ENCODE assay signal across 10 cellular contexts in the genomic region with DNA sequence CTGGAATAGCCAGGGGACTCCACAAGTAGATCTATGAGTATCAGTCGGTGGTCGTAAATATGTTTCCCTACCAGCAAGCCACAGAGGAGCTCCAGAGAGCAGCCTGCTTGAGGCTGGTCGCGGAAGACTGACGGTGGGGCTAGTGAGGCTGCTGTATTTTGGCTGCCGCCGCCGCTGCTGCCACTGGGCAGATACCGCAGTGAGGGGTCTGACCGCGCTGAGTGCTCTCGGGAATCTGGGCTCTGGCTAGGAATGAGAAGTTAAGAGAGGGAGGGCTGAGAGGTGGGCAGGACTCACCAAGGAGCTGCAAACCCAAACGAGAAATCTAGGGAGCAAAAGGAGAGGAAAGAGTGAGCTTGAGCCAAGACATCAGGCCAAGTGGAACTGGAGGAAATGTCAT. TPM values are rescaled to one million over a fixed set of nuclear protein-coding genes. Genes with fewer than 3 reads are reported as not detected.
DNase-seq lines count a peak whose midpoint lies in the region; ATAC-seq, FAIRE-seq and TF ChIP-seq lines count a peak whose summit lies in the region.
"Had no signal": no experiment of that assay in that cellular context is flagged by ENCODE, and none has a peak within 500 bp of the region (broad histone marks: within the 10 kb centered on the region; RNA-seq: fewer than 3 reads in every experiment).

Gene EXOC1L, plus strand, starts transcription at position 157 of the 400 bp plus-strand sequence. Its CDS starts 237 bp downstream, at position 394.

- peaks cover 20% of the 10 kb centered on the region for H3K27me3 ChIP-seq in gastroesophageal sphincter
- H3K27me3 ChIP-seq: body of pancreas had no signal

- ATAC-seq in T-helper 17 cell = no peak
- peak; percentile 39 for ATAC-seq in gastroesophageal sphincter
- no peak for ATAC-seq in GM18505 (IDR thresholded peaks at IDR 0.05; ENCODE audit: unreplicated experiment)
- ATAC-seq: body of pancreas had no signal

- FAIRE-seq in H54 (lab: Jason Lieb, UNC) = no peak

- H3K36me3 ChIP-seq in gastroesophageal sphincter = no peaks in the 10 kb centered on the region

- H3K27me3 Mint-ChIP-seq in T-helper 17 cell (peaks cover 31% of the 10 kb centered on the region), progenitor cell of endocrine pancreas (peaks cover 20% of the 10 kb centered on the region)

- TF ChIP-seq CTCF in gastroesophageal sphincter (IDR thresholded peaks at IDR 0.05) (no peak), progenitor cell of endocrine pancreas (IDR thresholded peaks at IDR 0.05; ENCODE audit: unreplicated experiment) (no peak)

- H3K4me1 ChIP-seq in gastroesophageal sphincter = peaks cover 0 to 6% (median 0%) of the 10 kb centered on the region in 3 donors
- H3K4me1 ChIP-seq: body of pancreas had no signal

- peak within 1 kb of the TSS in 1 of 2 donors; percentile 19 for H3K4me3 ChIP-seq in gastroesophageal sphincter
- H3K4me3 ChIP-seq: body of pancreas, SK-N-MC had no signal

- no peak for TF ChIP-seq EP300 in gastroesophageal sphincter (IDR thresholded peaks at IDR 0.05)

- H3K4me3 Mint-ChIP-seq in T-helper 17 cell = peak within 1 kb of the TSS; percentile 74
- peak within 1 kb of the TSS; percentile 43 for H3K4me3 Mint-ChIP-seq in progenitor cell of endocrine pancreas (ENCODE audit: low read depth)

- H3K27ac ChIP-seq in gastroesophageal sphincter = no peak within 1 kb of the TSS
- H3K27ac ChIP-seq: body of pancreas, SK-N-MC had no signal

- 0 to 8% methylated on average over 6 to 12 of the region's 13 CpGs for WGBS in gastroesophageal sphincter (ENCODE audit: low coverage in 1 of 2), 2 donors

- H3K36me3 Mint-ChIP-seq in T-helper 17 cell (ENCODE audit: low read depth) = no peaks in the 10 kb centered on the region
- no peaks in the 10 kb centered on the region for H3K36me3 Mint-ChIP-seq in progenitor cell of endocrine pancreas (ENCODE audit: insufficient read depth)

- peaks cover 6% of the 10 kb centered on the region for H3K4me1 Mint-ChIP-seq in T-helper 17 cell
- peaks cover 3% of the 10 kb centered on the region for H3K4me1 Mint-ChIP-seq in progenitor cell of endocrine pancreas (ENCODE audit: low read depth)

- TF ChIP-seq POLR2A in gastroesophageal sphincter (IDR thresholded peaks at IDR 0.05) (no peak), GM18505 (IDR thresholded peaks at IDR 0.05; ENCODE audit: borderline replicate concordance, extremely low read depth, insufficient read depth, insufficient read length) (no peak), H54 (IDR thresholded peaks at IDR 0.05; ENCODE audit: low read depth, low read length) (no peak)

- peaks cover 3% of the 10 kb centered on the region for H3K9me3 Mint-ChIP-seq in progenitor cell of endocrine pancreas (ENCODE audit: low read depth)

- H3K9me3 ChIP-seq in T-helper 17 cell (ENCODE audit: control insufficient read depth, low read length, poor library complexity, severe bottlenecking) (no peaks in the 10 kb centered on the region), gastroesophageal sphincter (no peaks in the 10 kb centered on the region)
- H3K9me3 ChIP-seq: body of pancreas had no signal

- H3K27ac Mint-ChIP-seq in T-helper 17 cell (peak within 1 kb of the TSS; percentile 37), progenitor cell of endocrine pancreas (no peak within 1 kb of the TSS)

- DNase-seq in DMS79 treated with DMSO at 0.1 percent for 48 hours (lab: John Stamatoyannopoulos, UW) = peak; percentile 34
- no peak for DNase-seq in T-helper 17 cell
- DNase-seq in progenitor cell of endocrine pancreas (ENCODE audit: low spot score, unreplicated experiment) = peak; percentile 17
- no peak for DNase-seq in NCI-H1092 treated with DMSO at 0.1 percent for 48 hours (lab: John Stamatoyannopoulos, UW)
- no peak for DNase-seq in H54 (ENCODE audit: insufficient read length, low spot score)
- DNase-seq in NOMO-1 (lab: John Stamatoyannopoulos, UW; ENCODE audit: unreplicated experiment in 2 of 2) = no peak
- DNase-seq: body of pancreas had no signal

RNA-seq across cellular contexts. Expression of gene EXOC1L, which starts in this region (rescaled TPM):
- total RNA-seq in T-helper 17 cell (not detected), gastroesophageal sphincter (not detected), progenitor cell of endocrine pancreas (not detected in 2 replicates)
- total RNA-seq: body of pancreas had no signal

Comparison
In these comparisons a context has a peak if more than half of its experiments do, and no peak if none do; other contexts are left out.
1. Peak in ATAC-seq in gastroesophageal sphincter; RNA of the gene not detected or under 1 TPM.
2. Peak in DNase-seq in progenitor cell of endocrine pancreas; RNA of the gene not detected or under 1 TPM.